Comparison of ENCODE assay signal across 8 cellular contexts in the genomic region with DNA sequence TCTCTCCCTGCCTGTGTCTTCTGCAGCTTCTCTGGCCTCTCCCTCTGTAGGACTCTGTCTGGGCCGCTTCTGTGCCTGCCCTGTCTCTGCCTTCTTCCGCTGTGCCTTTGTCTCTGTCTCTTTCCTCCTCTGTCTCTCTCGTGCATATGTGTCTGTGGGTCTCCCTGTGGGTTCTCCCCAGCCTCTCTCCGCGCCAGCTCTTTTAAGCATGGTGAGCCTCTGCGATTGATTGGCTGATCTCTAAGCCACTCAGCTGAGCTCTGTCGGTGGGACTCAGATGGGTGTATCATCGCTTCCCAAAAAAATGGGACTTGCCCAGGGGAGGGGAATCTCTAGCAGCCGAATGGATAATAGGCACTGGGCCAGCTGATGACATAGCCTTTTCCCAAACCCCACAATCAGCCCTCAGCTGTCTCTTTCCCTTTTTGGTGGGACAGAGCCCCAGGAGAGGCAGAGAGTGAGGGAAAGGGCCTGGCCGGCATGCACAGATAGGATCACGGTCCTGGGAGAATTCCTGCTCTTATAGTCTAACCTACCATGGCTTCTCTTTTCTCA. TPM values are rescaled to one million over a fixed set of nuclear protein-coding genes. Genes with fewer than 3 reads are reported as not detected.
DNase-seq lines count a peak whose midpoint lies in the region; ATAC-seq, FAIRE-seq and TF ChIP-seq lines count a peak whose summit lies in the region.

A gene with protein sequence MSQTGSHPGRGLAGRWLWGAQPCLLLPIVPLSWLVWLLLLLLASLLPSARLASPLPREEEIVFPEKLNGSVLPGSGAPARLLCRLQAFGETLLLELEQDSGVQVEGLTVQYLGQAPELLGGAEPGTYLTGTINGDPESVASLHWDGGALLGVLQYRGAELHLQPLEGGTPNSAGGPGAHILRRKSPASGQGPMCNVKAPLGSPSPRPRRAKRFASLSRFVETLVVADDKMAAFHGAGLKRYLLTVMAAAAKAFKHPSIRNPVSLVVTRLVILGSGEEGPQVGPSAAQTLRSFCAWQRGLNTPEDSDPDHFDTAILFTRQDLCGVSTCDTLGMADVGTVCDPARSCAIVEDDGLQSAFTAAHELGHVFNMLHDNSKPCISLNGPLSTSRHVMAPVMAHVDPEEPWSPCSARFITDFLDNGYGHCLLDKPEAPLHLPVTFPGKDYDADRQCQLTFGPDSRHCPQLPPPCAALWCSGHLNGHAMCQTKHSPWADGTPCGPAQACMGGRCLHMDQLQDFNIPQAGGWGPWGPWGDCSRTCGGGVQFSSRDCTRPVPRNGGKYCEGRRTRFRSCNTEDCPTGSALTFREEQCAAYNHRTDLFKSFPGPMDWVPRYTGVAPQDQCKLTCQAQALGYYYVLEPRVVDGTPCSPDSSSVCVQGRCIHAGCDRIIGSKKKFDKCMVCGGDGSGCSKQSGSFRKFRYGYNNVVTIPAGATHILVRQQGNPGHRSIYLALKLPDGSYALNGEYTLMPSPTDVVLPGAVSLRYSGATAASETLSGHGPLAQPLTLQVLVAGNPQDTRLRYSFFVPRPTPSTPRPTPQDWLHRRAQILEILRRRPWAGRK (minus strand): TSS at position 178 of the 555 bp plus-strand sequence. CDS start 427 bp downstream, outside the sequence.

- intact Hi-C loops in K562 (cut with micrococcal nuclease) = no loop called here

- H3K79me2 ChIP-seq in K562 (ENCODE audit: control insufficient read depth, insufficient read depth, low read length) = peaks cover 20% of the 10 kb centered on the region

- H4K20me1 ChIP-seq in K562 (replicated peaks; ENCODE audit: control insufficient read depth, insufficient read depth, low read length) = no peaks in the 10 kb centered on the region

- H3K27me3 ChIP-seq in HUES6 (ENCODE audit: control insufficient read depth, insufficient read depth, low read length) = no peaks in the 10 kb centered on the region
- H3K27me3 ChIP-seq in K562 (ENCODE audit: control insufficient read depth in 2 of 2, insufficient read depth in 2 of 2, low read length in 2 of 2) = no peaks in the 10 kb centered on the region
- H3K27me3 ChIP-seq in small intestine (ENCODE audit: control insufficient read depth in 2 of 2, insufficient read depth in 2 of 2, low read length in 2 of 2) = no peaks in the 10 kb centered on the region

- DNase-seq in K562 (ENCODE audit: extremely low read depth in 1 of 4, low spot score in 3 of 4) = peak in 3 of 4 experiments; percentile 43 to 54 (median 45)
- DNase-seq in stimulated activated effector memory CD8-positive, alpha-beta T cell treated with anti-CD3 and anti-CD28 coated beads, Interleukin-12 subunit alpha, Interleukin-12 subunit beta, amount 100 ng/mL, for 72 hours (ENCODE audit: low spot score in 2 of 2) = no peak
- DNase-seq in stimulated activated CD4-positive, alpha-beta T cell treated with anti-CD3 and anti-CD28 coated beads, Interleukin-4, amount 100 ng/mL, for 1 hour = no peak
- no peak for DNase-seq in SKM-1 treated with dmso at 0.1 percent for 144 hours (lab: John Stamatoyannopoulos, UW; ENCODE audit: unreplicated experiment)
- no peak for DNase-seq in small intestine

- H3K4me3 ChIP-seq in HUES6 (ENCODE audit: low read depth, low read length) (peak within 1 kb of the TSS; percentile 54), K562 (no peak within 1 kb of the TSS), iPS-18c (ENCODE audit: insufficient read depth, low read depth, low read length) (peak within 1 kb of the TSS; percentile 45), small intestine (ENCODE audit: low read depth in 1 of 2, low read length in 2 of 2) (peak within 1 kb of the TSS in 1 of 2 donors; percentile 7)

- WGBS in K562 (ENCODE audit: insufficient coverage, low coverage, missing lambda C conversion rate) = 43% methylated on average over 9 of the region's 11 CpGs
- 53 to 75% (median 71%) methylated on average over 11 of the region's 11 CpGs for WGBS in small intestine, 3 donors

- H3K27ac Mint-ChIP-seq in stimulated activated effector memory CD8-positive, alpha-beta T cell treated with anti-CD3 and anti-CD28 coated beads, Interleukin-12 subunit alpha, Interleukin-12 subunit beta, amount 100 ng/mL, for 72 hours = peak within 1 kb of the TSS; percentile 95

- H3K27ac ChIP-seq in HUES6 (ENCODE audit: low read depth, low read length) (peak within 1 kb of the TSS; percentile 96), K562 (ENCODE audit: extremely low read depth, low read depth, low read length) (peak within 1 kb of the TSS; percentile 99), small intestine (ENCODE audit: low read depth in 1 of 2, low read length in 1 of 2) (peak within 1 kb of the TSS in 1 of 2 donors; percentile 98)

- TF ChIP-seq RAD21 in K562 (CRISPR knock-in tag; conservative IDR thresholded peaks at IDR 0.05 in 1 of 2, IDR thresholded peaks at IDR 0.05 in 1 of 2) = no peak

- peaks cover 11% of the 10 kb centered on the region for H3K36me3 Mint-ChIP-seq in stimulated activated effector memory CD8-positive, alpha-beta T cell treated with anti-CD3 and anti-CD28 coated beads, Interleukin-12 subunit alpha, Interleukin-12 subunit beta, amount 100 ng/mL, for 72 hours

- POLR2A ChIA-PET in K562 (lab: Yijun Ruan, JAX) = interaction anchor here (0.8 to 1.2 kb wide), 4 partner anchors 13 to 190 kb away, joined by 3 to 5 read pairs (median 4); a partner anchor contains a TSS

- H3K9me3 ChIP-seq in HUES6 (ENCODE audit: control insufficient read depth, insufficient read depth, low read depth, low read length) = no peaks in the 10 kb centered on the region
- H3K9me3 ChIP-seq in K562 (replicated peaks; ENCODE audit: control insufficient read depth, insufficient read depth, low read depth, low read length) = no peaks in the 10 kb centered on the region
- H3K9me3 ChIP-seq in iPS-18c (ENCODE audit: control insufficient read depth, insufficient read depth, low read length) = no peaks in the 10 kb centered on the region
- no peaks in the 10 kb centered on the region for H3K9me3 ChIP-seq in small intestine (ENCODE audit: control insufficient read depth, low read depth)

- peaks cover 56% of the 10 kb centered on the region for H3K4me1 ChIP-seq in HUES6 (ENCODE audit: control insufficient read depth, insufficient read depth, low read length)
- H3K4me1 ChIP-seq in K562 (replicated peaks in 1 of 2; ENCODE audit: control insufficient read depth in 2 of 2, insufficient read depth in 2 of 2, low read length in 2 of 2) = peaks cover 59 to 63% of the 10 kb centered on the region in 2 experiments
- peaks cover 0 to 12% of the 10 kb centered on the region in 2 donors for H3K4me1 ChIP-seq in small intestine (ENCODE audit: control insufficient read depth in 2 of 2, insufficient read depth in 1 of 2, low read depth in 1 of 2, low read length in 1 of 2)

- in situ Hi-C loops in K562 (cut with MboI) = no loop called here

- H3K36me3 ChIP-seq in HUES6 (ENCODE audit: control insufficient read depth, insufficient read depth, low read length) (peaks cover 17% of the 10 kb centered on the region), K562 (ENCODE audit: control insufficient read depth, insufficient read depth, low read length) (peaks cover 8% of the 10 kb centered on the region; the same call in 2 of the 3 replicates), small intestine (ENCODE audit: control insufficient read depth in 2 of 2, insufficient read depth in 2 of 2, low read length in 2 of 2) (no peaks in the 10 kb centered on the region)

- FAIRE-seq in K562 (lab: Jason Lieb, UNC) (peak; percentile 40), small intestine (lab: Jason Lieb, UNC) (no peak)

- H3K9me3 Mint-ChIP-seq in stimulated activated effector memory CD8-positive, alpha-beta T cell treated with anti-CD3 and anti-CD28 coated beads, Interleukin-12 subunit alpha, Interleukin-12 subunit beta, amount 100 ng/mL, for 72 hours = no peaks in the 10 kb centered on the region

- no peak for TF ChIP-seq CTCF in K562 (IDR thresholded peaks at IDR 0.05 in 2 of 3, conservative IDR thresholded peaks at IDR 0.05 in 1 of 3; ENCODE audit: insufficient read depth in 2 of 3, low read depth in 1 of 3, low read length in 3 of 3)

- H3K4me1 Mint-ChIP-seq in stimulated activated effector memory CD8-positive, alpha-beta T cell treated with anti-CD3 and anti-CD28 coated beads, Interleukin-12 subunit alpha, Interleukin-12 subunit beta, amount 100 ng/mL, for 72 hours = peaks cover 59% of the 10 kb centered on the region

- H3K4me3 Mint-ChIP-seq in stimulated activated effector memory CD8-positive, alpha-beta T cell treated with anti-CD3 and anti-CD28 coated beads, Interleukin-12 subunit alpha, Interleukin-12 subunit beta, amount 100 ng/mL, for 72 hours = peak within 1 kb of the TSS; percentile 85

- peak within 1 kb of the TSS; percentile 97 for H3K4me2 ChIP-seq in K562 (ENCODE audit: insufficient read depth, low read length)

- peak within 1 kb of the TSS; percentile 97 for H2AFZ ChIP-seq in K562 (ENCODE audit: low read depth, low read length)

- H3K9ac ChIP-seq in HUES6 (ENCODE audit: low read length) = peak within 1 kb of the TSS; percentile 47
- peak within 1 kb of the TSS; percentile 83 to 85 for H3K9ac ChIP-seq in K562 (ENCODE audit: insufficient read depth in 1 of 2, low read depth in 2 of 2, low read length in 2 of 2)

- no TSS peak for BruUV-seq in K562 (replicated peaks; lab: Mats Ljungman, UMichigan)

- no peak; the same call in 2 of the 3 replicates for ATAC-seq in K562
- no peak for ATAC-seq in stimulated activated effector memory CD8-positive, alpha-beta T cell treated with anti-CD3 and anti-CD28 coated beads, Interleukin-12 subunit alpha, Interleukin-12 subunit beta, amount 100 ng/mL, for 72 hours
- no peak for ATAC-seq in GM21390 (IDR thresholded peaks at IDR 0.05; ENCODE audit: unreplicated experiment)

- TF ChIP-seq EP300 in K562 (IDR thresholded peaks at IDR 0.05; ENCODE audit: low read length) = no peak

- TF ChIP-seq POLR2A in K562 (conservative IDR thresholded peaks at IDR 0.05) = peak; percentile 67

- H3K9me1 ChIP-seq in K562 (ENCODE audit: control insufficient read depth, insufficient read depth, low read length) = no peaks in the 10 kb centered on the region

- CTCF ChIA-PET in K562 (lab: Yijun Ruan, JAX; ENCODE audit: low intra/inter-chr PET ratio) = no interaction called here

RNA-seq across cellular contexts. Expression of the gene that starts here (rescaled TPM):
- 2.7 and 5.1 TPM in 2 replicates for total RNA-seq in K562 (2011; cell fraction: chromatin; rRNA removed; ENCODE audit: low replicate concordance)
- 2.5 and 5.8 TPM in 2 replicates for total RNA-seq in K562 (2011; cell fraction: nucleolus; rRNA removed)
- 1.9 and 2.9 TPM in 2 replicates for total RNA-seq in K562 (2011; cell fraction: nucleoplasm; rRNA removed)
- 0.41 and 1.1 TPM in 2 replicates for total RNA-seq in K562 (2014; rRNA removed)
- 0.29 and 0.32 TPM in 2 replicates for total RNA-seq in K562 (2014; rRNA removed; fragmentation: Illumina TruSeq; extraction: Trizol)
- total RNA-seq in K562 (2015; rRNA removed; fragmentation: Illumina TruSeq; extraction: Trizol) = 0.18 and 0.41 TPM in 2 replicates
- total RNA-seq in K562 (2021) = 1.5 and 3.7 TPM in 2 replicates
- polyA plus RNA-seq in K562 (2011; rRNA removed) = 0.27 and 0.45 TPM in 2 replicates
- polyA plus RNA-seq in K562 (2011; cell fraction: cytosol; rRNA removed) = 0.24 and 0.57 TPM in 2 replicates
- polyA plus RNA-seq in K562 (2011; cell fraction: nucleus; rRNA removed) = 0.39 and 0.98 TPM in 2 replicates
- polyA plus RNA-seq in K562 (2012) = 0.76 and 0.78 TPM in 2 replicates
- 0.52 and 1.6 TPM in 2 replicates for polyA plus RNA-seq in K562 (2014; fragmentation: Illumina TruSeq; extraction: Trizol)
- polyA plus RNA-seq in K562 (2014; fragmentation: Nextera tagmentation; extraction: Ambion mirVana) = under 1 TPM; 0.07 to 0.13 TPM
- polyA plus RNA-seq in K562 (2014; rRNA removed) = 0.58 and 0.85 TPM in 2 replicates
- polyA minus RNA-seq in K562 (2011; rRNA and poly(A)+ RNA removed) = 0.12 and 0.95 TPM in 2 replicates
- polyA minus RNA-seq in K562 (2011; cell fraction: cytosol; rRNA and poly(A)+ RNA removed) = 2.6 TPM in 1 of 2 replicates, not detected in the other
- polyA minus RNA-seq in K562 (2011; cell fraction: nucleus; rRNA and poly(A)+ RNA removed) = 1.1 and 1.9 TPM in 2 replicates
- 1 to 10 TPM in 1 of 3 donors, under 1 TPM in 2; under 0.01 to 7.9 (median 0.27) TPM for polyA plus RNA-seq in small intestine

Comparison
In these comparisons a context has a peak if more than half of its experiments do, and no peak if none do; other contexts are left out.
1. DNase-seq: peak in K562 (3 of 4); none in stimulated activated effector memory CD8-positive, alpha-beta T cell treated with anti-CD3 and anti-CD28 coated beads, Interleukin-12 subunit alpha, Interleukin-12 subunit beta, amount 100 ng/mL, for 72 hours (0 of 2), stimulated activated CD4-positive, alpha-beta T cell treated with anti-CD3 and anti-CD28 coated beads, Interleukin-4, amount 100 ng/mL, for 1 hour (single experiment), SKM-1 treated with dmso at 0.1 percent for 144 hours (single experiment) and small intestine (single experiment).